Comparison of ENCODE assay signal across 29 cellular contexts in genomic region chr3:123225557-123225956, GRCh38.
"Had no signal": no experiment of that assay in that cellular context is flagged by ENCODE, and none has a peak within 500 bp of the region (broad histone marks: within the 10 kb centered on the region; RNA-seq: fewer than 3 reads in every experiment).

No MANE protein-coding gene starts in this region.

- H3K9me3 ChIP-seq: colonic mucosa had no signal

- H3K27me3 ChIP-seq: colonic mucosa, dorsolateral prefrontal cortex, esophagus muscularis mucosa, esophagus squamous epithelium, foreskin keratinocyte, gastrocnemius medialis, gastroesophageal sphincter, heart left ventricle, heart right ventricle had no signal

- ATAC-seq: effector memory CD8-positive, alpha-beta T cell; esophagus mucosa; foreskin keratinocyte; gastrocnemius medialis; gastroesophageal sphincter; heart left ventricle; heart right ventricle had no signal

- H3K4me3 Mint-ChIP-seq: dendritic cell treated with granulocyte-macrophage colony-stimulating factor and Interleukin-4, amounts not matched to agents 40 ng/mL and 50 ng/mL, for 4 days; effector memory CD8-positive, alpha-beta T cell; endodermal cell had no signal

- H3K4me1 ChIP-seq: colonic mucosa, esophagus muscularis mucosa, esophagus squamous epithelium, foreskin keratinocyte, gastroesophageal sphincter, heart left ventricle, heart right ventricle had no signal

- FAIRE-seq: colon, endometrium, endothelial cell of umbilical vein, frontal cortex had no signal

- H3K27ac ChIP-seq: colonic mucosa, coronary artery, dorsolateral prefrontal cortex, epithelial cell of prostate, esophagus muscularis mucosa, esophagus squamous epithelium, foreskin keratinocyte, gastrocnemius medialis, gastroesophageal sphincter, heart left ventricle, heart right ventricle had no signal

- H3K4me3 ChIP-seq: colonic mucosa, coronary artery, dorsolateral prefrontal cortex, esophagus muscularis mucosa, esophagus squamous epithelium, gastrocnemius medialis, gastroesophageal sphincter, heart left ventricle, heart right ventricle had no signal

- H3K27ac Mint-ChIP-seq: dendritic cell treated with granulocyte-macrophage colony-stimulating factor and Interleukin-4, amounts not matched to agents 40 ng/mL and 50 ng/mL, for 4 days; effector memory CD8-positive, alpha-beta T cell; endodermal cell had no signal

- H3K4me1 Mint-ChIP-seq: endodermal cell had no signal

- H3K36me3 ChIP-seq: colonic mucosa had no signal

- DNase-seq: colonic mucosa; cortex of kidney; dermis blood vessel endothelial cell; dorsolateral prefrontal cortex; effector CD4-positive, alpha-beta T cell; effector CD8-positive, alpha-beta T cell; effector memory CD4-positive, alpha-beta T cell; effector memory CD8-positive, alpha-beta T cell; endodermal cell; erythroblast; esophagus squamous epithelium; foreskin fibroblast; foreskin keratinocyte; foreskin melanocyte; gastrocnemius medialis; glutamatergic neuron; head of caudate nucleus; heart left ventricle; heart right ventricle had no signal
